ENCODE assay signal across 10 cellular contexts in the genomic region with DNA sequence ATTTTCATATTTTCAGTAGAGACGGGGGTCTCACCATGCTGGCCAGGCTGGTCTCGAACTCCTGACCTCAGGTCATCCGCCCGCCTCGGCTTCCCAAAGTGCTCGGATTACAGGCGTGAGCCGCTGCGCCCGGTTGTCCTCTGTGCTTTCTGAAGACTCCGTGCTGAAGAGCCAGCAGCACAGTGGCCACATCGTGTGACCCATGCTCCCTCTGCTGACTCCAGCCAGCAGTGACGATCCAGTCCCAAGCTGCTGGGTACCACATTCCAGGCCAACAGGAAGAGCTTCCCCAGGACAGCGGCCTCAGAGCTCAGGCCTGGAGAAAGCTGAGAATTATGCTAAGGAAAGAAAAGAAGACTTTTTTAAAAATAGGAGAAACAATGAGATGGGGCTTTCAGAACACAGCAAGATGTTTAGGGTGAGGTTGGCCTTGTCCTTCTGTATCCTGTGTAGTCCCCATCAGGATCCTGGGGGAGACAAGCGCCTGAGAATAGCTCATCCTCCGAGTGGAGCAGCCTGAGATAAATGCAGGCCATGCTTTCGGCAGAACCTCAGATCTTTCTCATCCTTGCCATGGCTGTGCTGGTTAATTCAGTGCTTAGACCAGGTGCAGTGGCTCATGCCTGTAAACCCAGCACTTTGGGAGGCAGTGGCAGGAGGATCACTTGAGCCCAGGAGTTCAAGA.
A peak's percentile ranks its signal among the peaks of the same experiment; 100 is the strongest.
DNase-seq lines count a peak whose midpoint lies in the region; ATAC-seq, FAIRE-seq and TF ChIP-seq lines count a peak whose summit lies in the region.
"Had no signal": no experiment of that assay in that cellular context is flagged by ENCODE, and none has a peak within 500 bp of the region (broad histone marks: within the 10 kb centered on the region; RNA-seq: fewer than 3 reads in every experiment).

No MANE protein-coding gene starts in this region.

- H3K4me3 ChIP-seq in LNCaP clone FGC (ENCODE audit: low read depth, low read length) (no peak overlapping the region), lower leg skin (ENCODE audit: low read depth, poor library complexity, severe bottlenecking) (no peak overlapping the region)
- H3K4me3 ChIP-seq: SK-N-MC had no signal

- H3K4me3 Mint-ChIP-seq in brain: no peak overlapping the region

- H3K4me1 Mint-ChIP-seq in brain: peaks cover 12% of the 10 kb centered on the region

- WGBS in lower leg skin, 2 donors: 49 to 50% methylated on average over 17 of the region's 17 CpGs

- ATAC-seq in HG03469 (IDR thresholded peaks at IDR 0.05; ENCODE audit: unreplicated experiment): no peak

- FAIRE-seq in D721Med (lab: Jason Lieb, UNC): no peak

- DNase-seq in D721Med (ENCODE audit: insufficient read length, low spot score) (peak; percentile 71), LNCaP clone FGC (ENCODE audit: low read depth) (peak; percentile 64), medulla oblongata (ENCODE audit: extremely low spot score) (peak; percentile 61), UCSD-AML1 (lab: John Stamatoyannopoulos, UW; ENCODE audit: unreplicated experiment) (no peak), lower leg skin (ENCODE audit: low spot score in 2 of 2) (no peak)
- DNase-seq in stimulated activated CD4-positive, alpha-beta T cell treated with anti-CD3 and anti-CD28 coated beads, Interleukin-12 subunit alpha, Interleukin-12 subunit beta, amount 100 ng/mL, for 4 hours: no peak
- DNase-seq: stimulated activated CD4-positive, alpha-beta T cell treated with anti-CD3 and anti-CD28 coated beads, Interleukin-4, amount 100 ng/mL, for 4 hours had no signal

- TF ChIP-seq CTCF in D721Med (IDR thresholded peaks at IDR 0.05; ENCODE audit: insufficient read depth, missing control alignments) (peak; percentile 70), LNCaP clone FGC (IDR thresholded peaks at IDR 0.05; ENCODE audit: control insufficient read depth, extremely low read depth, insufficient read depth) (peak; percentile 87), brain (conservative IDR thresholded peaks at IDR 0.05) (peak; percentile 29 to 68), lower leg skin (IDR thresholded peaks at IDR 0.05) (no peak)

- no peak overlapping the region for H3K27ac Mint-ChIP-seq in brain

- H3K9me3 Mint-ChIP-seq in brain: peaks cover 0 to 5% (median 0%) of the 10 kb centered on the region in 5 experiments

- peaks cover 14% of the 10 kb centered on the region for H3K27me3 Mint-ChIP-seq in brain

- no peaks in the 10 kb centered on the region for H3K36me3 Mint-ChIP-seq in brain

- intact Hi-C loops in lower leg skin (cut with DNase I; ENCODE audit: low total_unique reads): no loop called here

- no peak for TF ChIP-seq POLR2A in lower leg skin (IDR thresholded peaks at IDR 0.05)

Comparison
In these comparisons a context has a peak if more than half of its experiments do, and no peak if none do; other contexts are left out.
1. DNase-seq: peak in D721Med (single experiment), LNCaP clone FGC (single experiment) and medulla oblongata (single experiment); none in stimulated activated CD4-positive, alpha-beta T cell treated with anti-CD3 and anti-CD28 coated beads, Interleukin-12 subunit alpha, Interleukin-12 subunit beta, amount 100 ng/mL, for 4 hours (single experiment), UCSD-AML1 (single experiment) and lower leg skin (0 of 2).
2. CTCF ChIP-seq: peak in D721Med (single experiment), LNCaP clone FGC (single experiment) and brain (2 of 2); none in lower leg skin (0 of 3).